Comparison of ENCODE assay signal across 8 cellular contexts in genomic region chr13:79404985-79405384, GRCh38. TPM values are rescaled to one million over a fixed set of nuclear protein-coding genes. Genes with fewer than 3 reads are reported as not detected.
DNase-seq lines count a peak whose midpoint lies in the region; ATAC-seq and TF ChIP-seq lines count a peak whose summit lies in the region.

No MANE protein-coding gene starts in this region.

- TF ChIP-seq CTCF in cardiac fibroblast (IDR thresholded peaks at IDR 0.05; ENCODE audit: low read depth, low read length) = no peak

- no peak for ATAC-seq in activated CD4-positive, CD25-positive, alpha-beta regulatory T cell treated with anti-CD3 and anti-CD28 coated beads, Interleukin-2, amount 50 U/mL, for 24 hours
- no peak for ATAC-seq in GM18519 (IDR thresholded peaks at IDR 0.05; ENCODE audit: low FRiP score, unreplicated experiment)

- DNase-seq in CD1c-positive myeloid dendritic cell (ENCODE audit: extremely low spot score) = peak; percentile 28
- DNase-seq in HT-29 (ENCODE audit: low spot score) = peak; percentile 53
- DNase-seq in cardiac fibroblast (ENCODE audit: low read depth in 2 of 2) = peak in 1 of 2 donors; percentile 13
- no peak for DNase-seq in inferior parietal cortex (ENCODE audit: extremely low spot score)
- DNase-seq in dedifferentiated amniotic fluid mesenchymal stem cell (ENCODE audit: extremely low spot score) = no peak

- peaks cover 24% of the 10 kb centered on the region for H3K4me1 ChIP-seq in neuron (ENCODE audit: insufficient read depth, low read length)

- H3K36me3 ChIP-seq in neuron (ENCODE audit: insufficient read depth, low read length) = peaks cover 10% of the 10 kb centered on the region

- H3K27me3 ChIP-seq in neuron (ENCODE audit: insufficient read depth, low read length) = no peaks in the 10 kb centered on the region

- no peak overlapping the region for H2AFZ ChIP-seq in neuron (ENCODE audit: low read depth, low read length)

- H3K4me3 ChIP-seq in cardiac fibroblast (replicated peaks in 1 of 2; ENCODE audit: low read depth in 2 of 2, low read length in 2 of 2) (peak overlapping the region; percentile 86 to 92), neuron (ENCODE audit: low read length) (peak overlapping the region; percentile 79)

- no peaks in the 10 kb centered on the region for H3K9me3 ChIP-seq in neuron (ENCODE audit: low read length)

RNA-seq across cellular contexts. Expression of gene RBM26, which starts 1.1 kb away (rescaled TPM):
- 17.0 and 20.8 TPM in 2 replicates for total RNA-seq in HT-29 (2014; rRNA removed; shearing (Covaris generic))

Comparison
In these comparisons a context has a peak if more than half of its experiments do, and no peak if none do; other contexts are left out.
1. DNase-seq: peak in CD1c-positive myeloid dendritic cell (single experiment) and HT-29 (single experiment); none in inferior parietal cortex (single experiment) and dedifferentiated amniotic fluid mesenchymal stem cell (single experiment).